ENCODE assay signal across 15 cellular contexts in the genomic region with DNA sequence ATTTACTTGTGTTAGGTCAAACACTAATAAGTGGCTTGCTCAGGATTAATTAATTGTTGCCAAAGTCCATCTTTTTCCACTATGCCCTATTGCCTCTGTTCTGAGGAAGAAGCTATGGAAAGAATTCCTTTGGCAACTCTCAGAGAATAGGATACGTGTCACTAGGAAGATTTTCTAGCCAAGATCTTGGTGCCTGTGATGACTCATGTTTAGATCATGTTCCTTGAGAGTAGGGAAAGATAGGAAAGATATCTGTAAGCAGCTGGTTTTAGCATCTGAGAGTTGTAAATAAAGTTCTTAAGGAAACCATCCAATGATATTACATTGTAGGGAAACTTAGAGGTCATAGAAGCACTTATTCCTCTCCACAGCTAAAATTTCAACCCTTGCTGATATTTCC. TPM values are rescaled to one million over a fixed set of nuclear protein-coding genes. Genes with fewer than 3 reads are reported as not detected.
A peak's percentile ranks its signal among the peaks of the same experiment; 100 is the strongest.
DNase-seq lines count a peak whose midpoint lies in the region; ATAC-seq and TF ChIP-seq lines count a peak whose summit lies in the region.
"Had no signal": no experiment of that assay in that cellular context is flagged by ENCODE, and none has a peak within 500 bp of the region (broad histone marks: within the 10 kb centered on the region; RNA-seq: fewer than 3 reads in every experiment).

No MANE protein-coding gene starts in this region.

- TF ChIP-seq CTCF in fibroblast of mammary gland (conservative IDR thresholded peaks at IDR 0.05; ENCODE audit: control insufficient read depth, insufficient read depth, low read depth, low read length) = no peak

- no peak overlapping the region for H3K27ac Mint-ChIP-seq in activated T-cell treated with anti-CD3 and anti-CD28 coated beads, Interleukin-2, amount 50 U/mL, for 24 hours
- H3K27ac Mint-ChIP-seq: activated naive CD4-positive, alpha-beta T cell treated with anti-CD3 and anti-CD28 coated beads, Interleukin-2, amount 50 U/mL, for 24 hours had no signal

- H3K36me3 Mint-ChIP-seq in activated T-cell treated with anti-CD3 and anti-CD28 coated beads, Interleukin-2, amount 50 U/mL, for 24 hours (ENCODE audit: low read depth) = no peaks in the 10 kb centered on the region
- H3K36me3 Mint-ChIP-seq: activated naive CD4-positive, alpha-beta T cell treated with anti-CD3 and anti-CD28 coated beads, Interleukin-2, amount 50 U/mL, for 24 hours had no signal

- no peak for ATAC-seq in GM21447 (IDR thresholded peaks at IDR 0.05; ENCODE audit: unreplicated experiment)
- no peak for ATAC-seq in HG03354 (IDR thresholded peaks at IDR 0.05; ENCODE audit: poor library complexity, severe bottlenecking, unreplicated experiment)

- no peaks in the 10 kb centered on the region for H3K4me1 Mint-ChIP-seq in activated T-cell treated with anti-CD3 and anti-CD28 coated beads, Interleukin-2, amount 50 U/mL, for 24 hours (ENCODE audit: low read depth)
- H3K4me1 Mint-ChIP-seq: activated naive CD4-positive, alpha-beta T cell treated with anti-CD3 and anti-CD28 coated beads, Interleukin-2, amount 50 U/mL, for 24 hours had no signal

- no peak overlapping the region for H3K4me3 Mint-ChIP-seq in activated T-cell treated with anti-CD3 and anti-CD28 coated beads, Interleukin-2, amount 50 U/mL, for 24 hours
- H3K4me3 Mint-ChIP-seq: activated naive CD4-positive, alpha-beta T cell treated with anti-CD3 and anti-CD28 coated beads, Interleukin-2, amount 50 U/mL, for 24 hours had no signal

- DNase-seq in GM04503 (ENCODE audit: low read depth) (peak; percentile 96), RPMI7951 (ENCODE audit: low read depth) (peak; percentile 94), fibroblast of mammary gland (ENCODE audit: low read depth) (peak; percentile 95), renal cortical epithelial cell (ENCODE audit: low read depth) (peak; percentile 95), NCI-H1417 (lab: John Stamatoyannopoulos, UW) (no peak)
- DNase-seq in activated T-cell treated with anti-CD3 and anti-CD28 coated beads, Interleukin-2, amount 50 U/mL, for 24 hours = no peak
- DNase-seq: activated CD4-positive, alpha-beta T cell treated with anti-CD3 and anti-CD28 coated beads for 48 hours; GDM1; glutamatergic neuron; NCI-H187; stimulated activated CD4-positive, alpha-beta T cell treated with anti-CD3 and anti-CD28 coated beads, Interleukin-4, amount 100 ng/mL, for 4 hours had no signal

- no peaks in the 10 kb centered on the region for H3K9me3 Mint-ChIP-seq in activated T-cell treated with anti-CD3 and anti-CD28 coated beads, Interleukin-2, amount 50 U/mL, for 24 hours
- H3K9me3 Mint-ChIP-seq: activated naive CD4-positive, alpha-beta T cell treated with anti-CD3 and anti-CD28 coated beads, Interleukin-2, amount 50 U/mL, for 24 hours had no signal

- peaks cover 57% of the 10 kb centered on the region for H3K27me3 Mint-ChIP-seq in activated T-cell treated with anti-CD3 and anti-CD28 coated beads, Interleukin-2, amount 50 U/mL, for 24 hours

- H3K4me3 ChIP-seq in fibroblast of mammary gland (ENCODE audit: control insufficient read depth, low read depth, low read length) = no peak overlapping the region
- H3K4me3 ChIP-seq: suprapubic skin had no signal

RNA-seq across cellular contexts. Expression of gene SLN, which starts 15.7 kb away (rescaled TPM):
- 0.68 TPM in 1 of 2 replicates, not detected in the other for total RNA-seq in RPMI7951 (2014; rRNA removed; shearing (Covaris generic))
- total RNA-seq in renal cortical epithelial cell = 2.4 and 12.9 TPM in 2 replicates

Comparison
In these comparisons a context has a peak if more than half of its experiments do, and no peak if none do; other contexts are left out.
1. DNase-seq: peak in GM04503 (single experiment), RPMI7951 (single experiment), fibroblast of mammary gland (single experiment) and renal cortical epithelial cell (single experiment); none in NCI-H1417 (0 of 3) and activated T-cell treated with anti-CD3 and anti-CD28 coated beads, Interleukin-2, amount 50 U/mL, for 24 hours (single experiment).